ENCODE assay signal across 9 cellular contexts in genomic region chr2:37851828-37852584, GRCh38.
A peak's percentile ranks its signal among the peaks of the same experiment; 100 is the strongest.
DNase-seq lines count a peak whose midpoint lies in the region; ATAC-seq and TF ChIP-seq lines count a peak whose summit lies in the region.
"Had no signal": no experiment of that assay in that cellular context is flagged by ENCODE, and none has a peak within 500 bp of the region (broad histone marks: within the 10 kb centered on the region; RNA-seq: fewer than 3 reads in every experiment).

No MANE protein-coding gene starts in this region.

- ATAC-seq in heart right ventricle (no peak), Right ventricle myocardium inferior (no peak), HG02981 (IDR thresholded peaks at IDR 0.05; ENCODE audit: unreplicated experiment) (peak; percentile 65), upper lobe of right lung (no peak)
- peak; percentile 86 for ATAC-seq in activated naive CD8-positive, alpha-beta T cell treated with anti-CD3 and anti-CD28 coated beads, Interleukin-2, amount 50 U/mL, for 24 hours

- DNase-seq in heart right ventricle (no peak), Right ventricle myocardium inferior (ENCODE audit: missing footprints) (no peak), upper lobe of right lung (no peak), NCI-H1694 (lab: John Stamatoyannopoulos, UW) (no peak), RPMI8226 (no peak), Caco-2 (no peak)
- DNase-seq in activated naive CD8-positive, alpha-beta T cell treated with anti-CD3 and anti-CD28 coated beads, Interleukin-2, amount 50 U/mL, for 24 hours, result no peak

- peaks cover 60% of the 10 kb centered on the region for H3K4me1 Mint-ChIP-seq in activated naive CD8-positive, alpha-beta T cell treated with anti-CD3 and anti-CD28 coated beads, Interleukin-2, amount 50 U/mL, for 24 hours
- H3K4me1 Mint-ChIP-seq in Caco-2 (ENCODE audit: low read depth, unreplicated experiment), result no peaks in the 10 kb centered on the region

- H3K4me1 ChIP-seq in heart right ventricle (peaks cover 14 to 59% (median 43%) of the 10 kb centered on the region in 9 donors), upper lobe of right lung (peaks cover 15% of the 10 kb centered on the region), Caco-2 (no peaks in the 10 kb centered on the region)

- H3K4me3 ChIP-seq in heart right ventricle (no peak overlapping the region), upper lobe of right lung (no peak overlapping the region), Caco-2 (ENCODE audit: low read depth, low read length) (no peak overlapping the region)
- H3K4me3 ChIP-seq: BLaER1 had no signal

- peak overlapping the region; percentile 7 to 69 (median 50) for H3K27ac ChIP-seq in heart right ventricle
- H3K27ac ChIP-seq in upper lobe of right lung, result peak overlapping the region; percentile 61
- H3K27ac ChIP-seq: BLaER1 had no signal

- no peaks in the 10 kb centered on the region for H3K36me3 Mint-ChIP-seq in activated naive CD8-positive, alpha-beta T cell treated with anti-CD3 and anti-CD28 coated beads, Interleukin-2, amount 50 U/mL, for 24 hours (ENCODE audit: low read depth)
- H3K36me3 Mint-ChIP-seq in Caco-2 (ENCODE audit: insufficient read depth, unreplicated experiment), result no peaks in the 10 kb centered on the region

- H3K4me3 Mint-ChIP-seq in activated naive CD8-positive, alpha-beta T cell treated with anti-CD3 and anti-CD28 coated beads, Interleukin-2, amount 50 U/mL, for 24 hours, result peak overlapping the region; percentile 53
- H3K4me3 Mint-ChIP-seq in Caco-2 (ENCODE audit: unreplicated experiment), result no peak overlapping the region

- no TSS peak for BruUV-seq in Caco-2 (replicated peaks; lab: Mats Ljungman, UMichigan)

- intact Hi-C loops in heart right ventricle (cut with DNase I) (no loop called here), Right ventricle myocardium inferior (cut with DNase I) (loop anchor here (2.0 kb wide), 1 partner anchor 21 kb away; no protein-coding TSS in a partner anchor), upper lobe of right lung (cut with DNase I) (no loop called here), Caco-2 (cut with micrococcal nuclease; ENCODE audit: unreplicated experiment) (no loop called here)

- H3K27ac Mint-ChIP-seq in activated naive CD8-positive, alpha-beta T cell treated with anti-CD3 and anti-CD28 coated beads, Interleukin-2, amount 50 U/mL, for 24 hours, result peak overlapping the region; percentile 93
- H3K27ac Mint-ChIP-seq in Caco-2 (ENCODE audit: unreplicated experiment), result no peak overlapping the region

- peaks cover 2% of the 10 kb centered on the region for H3K27me3 Mint-ChIP-seq in activated naive CD8-positive, alpha-beta T cell treated with anti-CD3 and anti-CD28 coated beads, Interleukin-2, amount 50 U/mL, for 24 hours
- no peaks in the 10 kb centered on the region for H3K27me3 Mint-ChIP-seq in Caco-2 (ENCODE audit: insufficient read depth, unreplicated experiment)

- no peak for TF ChIP-seq CTCF in heart right ventricle (IDR thresholded peaks at IDR 0.05)
- TF ChIP-seq CTCF in upper lobe of right lung (IDR thresholded peaks at IDR 0.05), result no peak
- no peak for TF ChIP-seq CTCF in Caco-2 (IDR thresholded peaks at IDR 0.05; ENCODE audit: insufficient read depth in 1 of 2, low read depth in 1 of 2, low read length in 1 of 2, severe bottlenecking in 1 of 2, unreplicated experiment in 1 of 2)

- H3K9me3 ChIP-seq in heart right ventricle (no peaks in the 10 kb centered on the region), upper lobe of right lung (no peaks in the 10 kb centered on the region), Caco-2 (no peaks in the 10 kb centered on the region)
- H3K9me3 ChIP-seq: BLaER1 had no signal

- POLR2A ChIA-PET in Caco-2 (lab: Charles Lee), result no interaction called here

- H3K36me3 ChIP-seq in heart right ventricle (no peaks in the 10 kb centered on the region), upper lobe of right lung (no peaks in the 10 kb centered on the region), Caco-2 (ENCODE audit: control insufficient read depth, insufficient read depth, low read length) (no peaks in the 10 kb centered on the region)
- H3K36me3 ChIP-seq: BLaER1 had no signal

- H3K27me3 ChIP-seq in heart right ventricle (no peaks in the 10 kb centered on the region), upper lobe of right lung (no peaks in the 10 kb centered on the region), Caco-2 (replicated peaks; ENCODE audit: control insufficient read depth, insufficient read depth, low read length) (no peaks in the 10 kb centered on the region)
- H3K27me3 ChIP-seq: BLaER1 had no signal

- 51 to 63% methylated on average over 3 of the region's 3 CpGs for WGBS in heart right ventricle, 2 donors

- CTCF ChIA-PET in Caco-2 (lab: Charles Lee), result no interaction called here

- no peaks in the 10 kb centered on the region for H3K9me3 Mint-ChIP-seq in activated naive CD8-positive, alpha-beta T cell treated with anti-CD3 and anti-CD28 coated beads, Interleukin-2, amount 50 U/mL, for 24 hours
- H3K9me3 Mint-ChIP-seq in Caco-2 (ENCODE audit: unreplicated experiment), result no peaks in the 10 kb centered on the region

Comparison
In these comparisons a context has a peak if more than half of its experiments do, and no peak if none do; other contexts are left out.
1. ATAC-seq: peak in HG02981 (single experiment) and activated naive CD8-positive, alpha-beta T cell treated with anti-CD3 and anti-CD28 coated beads, Interleukin-2, amount 50 U/mL, for 24 hours (single experiment); none in heart right ventricle (0 of 8), Right ventricle myocardium inferior (single experiment) and upper lobe of right lung (single experiment).